In genomic region chr4:2767046-2767704, GRCh38 we compare ENCODE assay signal across 20 cellular contexts. TPM values are rescaled to one million over a fixed set of nuclear protein-coding genes. Genes with fewer than 3 reads are reported as not detected.
A peak's percentile ranks its signal among the peaks of the same experiment; 100 is the strongest.
DNase-seq lines count a peak whose midpoint lies in the region; ATAC-seq and TF ChIP-seq lines count a peak whose summit lies in the region.
"Had no signal": no experiment of that assay in that cellular context is flagged by ENCODE, and none has a peak within 500 bp of the region (broad histone marks: within the 10 kb centered on the region; RNA-seq: fewer than 3 reads in every experiment).

No MANE protein-coding gene starts in this region.

- no peaks in the 10 kb centered on the region for H3K4me1 Mint-ChIP-seq in glutamatergic neuron (ENCODE audit: low read depth, unreplicated experiment)

- H3K4me1 ChIP-seq in sigmoid colon (peaks cover 0 to 13% (median 8%) of the 10 kb centered on the region in 4 donors), uterus (no peaks in the 10 kb centered on the region)

- no peak for TF ChIP-seq CTCF in glutamatergic neuron (IDR thresholded peaks at IDR 0.05; ENCODE audit: partially characterized antibody, unreplicated experiment)
- TF ChIP-seq CTCF in sigmoid colon (IDR thresholded peaks at IDR 0.05), result no peak
- no peak for TF ChIP-seq CTCF in uterus (IDR thresholded peaks at IDR 0.05)

- H3K9me3 ChIP-seq in sigmoid colon (no peaks in the 10 kb centered on the region), uterus (no peaks in the 10 kb centered on the region)

- DNase-seq in activated effector memory CD4-positive, alpha-beta T cell treated with anti-CD3 and anti-CD28 coated beads, Interleukin-2, amount 50 U/mL, for 16 hours, result peak; percentile 52
- no peak for DNase-seq in activated effector memory CD4-positive, alpha-beta T cell treated with Interleukin-2 at 50 U/mL for 16 hours
- DNase-seq in D341Med (ENCODE audit: low spot score) (peak; percentile 16), glutamatergic neuron (no peak), sigmoid colon (peak; percentile 57), uterus (no peak)
- DNase-seq: GM23248, H9, HFFc6, IMR-90, NCI-H1105, NCI-H146, NCI-H2029 treated with DMSO at 0.1 percent for 48 hours, NCI-H226, NCI-H510A treated with DMSO at 0.1 percent for 48 hours, NCI-H748 treated with DMSO at 0.1 percent for 48 hours, SIG-M5 had no signal

- no peak overlapping the region for H3K4me3 ChIP-seq in sigmoid colon
- no peak overlapping the region for H3K4me3 ChIP-seq in uterus
- H3K4me3 ChIP-seq: GM23248 had no signal

- WGBS in sigmoid colon, 2 donors, result 90 to 92% methylated on average over 5 of the region's 5 CpGs

- TF ChIP-seq EP300 in sigmoid colon (IDR thresholded peaks at IDR 0.05), result no peak

- H3K9me3 Mint-ChIP-seq in glutamatergic neuron (ENCODE audit: unreplicated experiment), result peaks cover 8% of the 10 kb centered on the region

- peaks cover 3% of the 10 kb centered on the region for H3K27me3 Mint-ChIP-seq in glutamatergic neuron (ENCODE audit: unreplicated experiment)

- peak overlapping the region; percentile 14 for H3K27ac Mint-ChIP-seq in glutamatergic neuron (ENCODE audit: unreplicated experiment)
- H3K27ac Mint-ChIP-seq: H9, HFFc6 had no signal

- H3K36me3 ChIP-seq in sigmoid colon (no peaks in the 10 kb centered on the region), uterus (no peaks in the 10 kb centered on the region)

- H3K27ac ChIP-seq in sigmoid colon (no peak overlapping the region), uterus (no peak overlapping the region)
- H3K27ac ChIP-seq: GM23248 had no signal

- TF ChIP-seq POLR2A in sigmoid colon (IDR thresholded peaks at IDR 0.05), result no peak
- TF ChIP-seq POLR2A in uterus (IDR thresholded peaks at IDR 0.05), result no peak

- H3K27me3 ChIP-seq in sigmoid colon (peaks cover 0 to 4% (median 0%) of the 10 kb centered on the region in 3 donors), uterus (no peaks in the 10 kb centered on the region)

- H3K4me3 Mint-ChIP-seq in glutamatergic neuron (ENCODE audit: unreplicated experiment), result no peak overlapping the region
- H3K4me3 Mint-ChIP-seq: CD14-positive monocyte, H9, HFFc6 had no signal

- H3K36me3 Mint-ChIP-seq in glutamatergic neuron (ENCODE audit: unreplicated experiment), result no peaks in the 10 kb centered on the region

- intact Hi-C loops in sigmoid colon (cut with DNase I) (no loop called here), uterus (cut with DNase I; ENCODE audit: low total_unique reads) (no loop called here)

- ATAC-seq in HG03095 (IDR thresholded peaks at IDR 0.05; ENCODE audit: unreplicated experiment), result no peak
- ATAC-seq: Panc1 had no signal

RNA-seq across cellular contexts. Expression of gene TNIP2, which starts 11.0 kb away (rescaled TPM):
- total RNA-seq in glutamatergic neuron (ENCODE audit: unreplicated experiment) (25.4 TPM), sigmoid colon (10 to 100 TPM; 56.3 to 68.8 (median 66.9) TPM), uterus (10 to 100 TPM; 27.6 to 50.0 (median 36.1) TPM)
- polyA plus RNA-seq in sigmoid colon, result 10 to 100 TPM; 51.7 to 65.0 (median 51.8) TPM

RNA-seq across cellular contexts. Expression of gene SH3BP2, which starts 25.7 kb away (rescaled TPM):
- total RNA-seq in glutamatergic neuron (ENCODE audit: unreplicated experiment) (85.3 TPM), sigmoid colon (10 to 100 TPM; 18.4 to 49.3 (median 24.2) TPM), uterus (10 to 100 TPM in 3 of 4 donors, 1 to 10 TPM in 1; 6.4 to 50.0 (median 29.3) TPM)
- 10 to 100 TPM; 18.6 to 82.4 (median 35.6) TPM for polyA plus RNA-seq in sigmoid colon

Comparison
In these comparisons a context has a peak if more than half of its experiments do, and no peak if none do; other contexts are left out.
1. DNase-seq: peak in activated effector memory CD4-positive, alpha-beta T cell treated with anti-CD3 and anti-CD28 coated beads, Interleukin-2, amount 50 U/mL, for 16 hours (single experiment), D341Med (single experiment) and sigmoid colon (single experiment); none in activated effector memory CD4-positive, alpha-beta T cell treated with Interleukin-2 at 50 U/mL for 16 hours (single experiment), glutamatergic neuron (single experiment) and uterus (0 of 2).